11 cellular contexts compared by ENCODE assay signal in genomic region chr16:24692854-24693253, GRCh38.
"Had no signal": no experiment of that assay in that cellular context is flagged by ENCODE, and none has a peak within 500 bp of the region (broad histone marks: within the 10 kb centered on the region; RNA-seq: fewer than 3 reads in every experiment).

No MANE protein-coding gene starts in this region.

- FAIRE-seq: H1, H54 had no signal

- H3K27ac ChIP-seq: GM23248 had no signal

- H2AFZ ChIP-seq: GM23248, GM23338 had no signal

- H3K4me3 ChIP-seq: GM23248, GM23338, HAP-1 had no signal

- H3K36me3 ChIP-seq: HAP-1 had no signal

- H3K9ac ChIP-seq: GM23248 had no signal

- H3K9me3 ChIP-seq: HAP-1 had no signal

- H3K4me1 ChIP-seq: HAP-1 had no signal

- ATAC-seq: GM23338, HCT116 had no signal

- H3K4me2 ChIP-seq: GM23338 had no signal

- DNase-seq: GM23248, GOT3, H7, H9, HCEC 1CT, HFFc6 had no signal
